ENCODE assay signal across 8 cellular contexts in the genomic region with DNA sequence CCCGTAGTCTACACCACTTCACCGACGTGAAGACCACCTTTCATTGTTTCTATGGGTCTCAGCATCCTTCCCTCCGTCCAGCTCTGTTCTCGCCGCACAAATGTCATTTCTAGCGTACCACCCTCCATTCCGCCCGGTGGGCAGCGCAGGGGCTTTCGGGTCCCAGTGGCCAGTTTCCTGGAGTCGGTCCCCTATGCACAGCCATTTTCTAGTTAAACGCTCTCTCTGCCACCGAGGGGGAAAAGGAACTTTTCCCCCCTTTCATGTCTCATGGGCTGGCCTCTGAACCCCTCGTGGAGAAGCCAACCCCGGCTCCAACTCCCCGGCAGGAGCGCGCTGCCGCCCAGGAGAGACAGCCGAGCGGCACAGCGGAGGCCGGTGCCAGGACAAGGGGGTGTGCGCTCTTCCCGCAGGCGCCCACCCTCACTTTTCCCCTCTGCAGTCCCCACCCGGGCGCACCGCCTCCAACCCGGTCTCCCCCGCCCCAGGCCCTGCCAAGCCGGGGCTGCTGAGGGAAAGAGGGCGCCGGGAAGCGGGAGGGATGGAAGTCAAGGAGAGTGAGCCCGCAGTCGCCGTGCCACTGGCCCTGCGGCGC. TPM values are rescaled to one million over a fixed set of nuclear protein-coding genes. Genes with fewer than 3 reads are reported as not detected.
DNase-seq lines count a peak whose midpoint lies in the region; TF ChIP-seq lines count a peak whose summit lies in the region.

No MANE protein-coding gene starts in this region.

- H3K9ac ChIP-seq in neural cell (ENCODE audit: low read length), result peak overlapping the region; percentile 83

- no peak for TF ChIP-seq CTCF in HFFc6 (IDR thresholded peaks at IDR 0.05)
- no peak for TF ChIP-seq CTCF in epithelial cell of esophagus (IDR thresholded peaks at IDR 0.05; ENCODE audit: insufficient read depth, low read depth, low read length, missing control alignments)
- no peak for TF ChIP-seq CTCF in neural cell (IDR thresholded peaks at IDR 0.05; ENCODE audit: poor library complexity, severe bottlenecking)

- H2AFZ ChIP-seq in neural cell (ENCODE audit: low read depth, low read length), result peak overlapping the region; percentile 4

- H3K36me3 Mint-ChIP-seq in HFFc6 (ENCODE audit: low read depth), result 0 out of 2 replicates have a peak, but pooled peaks cover 6% of the 10 kb centered on the region

- peak overlapping the region; percentile 97 for H3K4me3 Mint-ChIP-seq in HFFc6

- no peaks in the 10 kb centered on the region for H3F3A ChIP-seq in neural cell (ENCODE audit: insufficient read depth, low read length, poor library complexity, severe bottlenecking)

- H3K9me3 Mint-ChIP-seq in HFFc6, result no peaks in the 10 kb centered on the region

- no peaks in the 10 kb centered on the region for H3K27me3 Mint-ChIP-seq in HFFc6 (ENCODE audit: insufficient read depth)

- TF ChIP-seq EP300 in neural cell (conservative IDR thresholded peaks at IDR 0.05; ENCODE audit: poor library complexity, severe bottlenecking), result no peak

- DNase-seq in DMS 273 (lab: John Stamatoyannopoulos, UW; ENCODE audit: unreplicated experiment) (peak; percentile 69), DMS 273 treated with DMSO at 0.1 percent for 48 hours (lab: John Stamatoyannopoulos, UW) (no peak), HFFc6 (no peak), epithelial cell of esophagus (ENCODE audit: low read depth) (peak; percentile 31), NOMO-1 (lab: John Stamatoyannopoulos, UW; ENCODE audit: unreplicated experiment in 2 of 2) (no peak), inferior parietal cortex (ENCODE audit: extremely low spot score) (no peak)

- H3K4me3 ChIP-seq in epithelial cell of esophagus (ENCODE audit: low read length) (peak overlapping the region; percentile 90), neural cell (ENCODE audit: low read length) (peak overlapping the region; percentile 72)

- H3K9me3 ChIP-seq in neural cell (ENCODE audit: low read length), result no peaks in the 10 kb centered on the region

- H3K27ac ChIP-seq in neural cell (ENCODE audit: low read length), result peak overlapping the region; percentile 79

- H4K20me1 ChIP-seq in neural cell (ENCODE audit: insufficient read depth), result no peaks in the 10 kb centered on the region

- peak overlapping the region; percentile 10 for H3K4me2 ChIP-seq in neural cell (ENCODE audit: low read length)

- TF ChIP-seq RAD21 in neural cell (conservative IDR thresholded peaks at IDR 0.05), result peak; percentile 5

- H3K36me3 ChIP-seq in neural cell (ENCODE audit: insufficient read depth, low read length), result no peaks in the 10 kb centered on the region

- H3K27me3 ChIP-seq in neural cell (ENCODE audit: insufficient read depth, low read depth, low read length), result no peaks in the 10 kb centered on the region

- peaks cover 10% of the 10 kb centered on the region for H3K79me2 ChIP-seq in neural cell (replicated peaks; ENCODE audit: insufficient read depth, low read length)

- peak overlapping the region; percentile 74 for H3K27ac Mint-ChIP-seq in HFFc6

- H3K9me2 ChIP-seq in neural cell (ENCODE audit: insufficient read depth, low read length), result no peaks in the 10 kb centered on the region

- H3K4me1 Mint-ChIP-seq in HFFc6 (ENCODE audit: low read depth), result peaks cover 58% of the 10 kb centered on the region

TF ChIP-seq in PFSK-1, 5 proteins besides CTCF, POLR2A, EP300 and RAD21:
- TF ChIP-seq SIN3A (IDR thresholded peaks at IDR 0.05; ENCODE audit: borderline replicate concordance, insufficient read depth, low read length), result peak; percentile 42; the same call in 1 of the 2 replicates
- no peak for TF ChIP-seq POLR2AphosphoS5 (IDR thresholded peaks at IDR 0.05; ENCODE audit: low read depth, low read length)

TF ChIP-seq in neural cell, 6 proteins besides CTCF, POLR2A, EP300 and RAD21:
- TF ChIP-seq EZH2 (IDR thresholded peaks at IDR 0.05; ENCODE audit: borderline replicate concordance, insufficient read depth, low read length, poor library complexity, severe bottlenecking), result no peak
- TF ChIP-seq SMC3 (conservative IDR thresholded peaks at IDR 0.05; ENCODE audit: poor library complexity), result no peak
- TF ChIP-seq, protein P1, sequence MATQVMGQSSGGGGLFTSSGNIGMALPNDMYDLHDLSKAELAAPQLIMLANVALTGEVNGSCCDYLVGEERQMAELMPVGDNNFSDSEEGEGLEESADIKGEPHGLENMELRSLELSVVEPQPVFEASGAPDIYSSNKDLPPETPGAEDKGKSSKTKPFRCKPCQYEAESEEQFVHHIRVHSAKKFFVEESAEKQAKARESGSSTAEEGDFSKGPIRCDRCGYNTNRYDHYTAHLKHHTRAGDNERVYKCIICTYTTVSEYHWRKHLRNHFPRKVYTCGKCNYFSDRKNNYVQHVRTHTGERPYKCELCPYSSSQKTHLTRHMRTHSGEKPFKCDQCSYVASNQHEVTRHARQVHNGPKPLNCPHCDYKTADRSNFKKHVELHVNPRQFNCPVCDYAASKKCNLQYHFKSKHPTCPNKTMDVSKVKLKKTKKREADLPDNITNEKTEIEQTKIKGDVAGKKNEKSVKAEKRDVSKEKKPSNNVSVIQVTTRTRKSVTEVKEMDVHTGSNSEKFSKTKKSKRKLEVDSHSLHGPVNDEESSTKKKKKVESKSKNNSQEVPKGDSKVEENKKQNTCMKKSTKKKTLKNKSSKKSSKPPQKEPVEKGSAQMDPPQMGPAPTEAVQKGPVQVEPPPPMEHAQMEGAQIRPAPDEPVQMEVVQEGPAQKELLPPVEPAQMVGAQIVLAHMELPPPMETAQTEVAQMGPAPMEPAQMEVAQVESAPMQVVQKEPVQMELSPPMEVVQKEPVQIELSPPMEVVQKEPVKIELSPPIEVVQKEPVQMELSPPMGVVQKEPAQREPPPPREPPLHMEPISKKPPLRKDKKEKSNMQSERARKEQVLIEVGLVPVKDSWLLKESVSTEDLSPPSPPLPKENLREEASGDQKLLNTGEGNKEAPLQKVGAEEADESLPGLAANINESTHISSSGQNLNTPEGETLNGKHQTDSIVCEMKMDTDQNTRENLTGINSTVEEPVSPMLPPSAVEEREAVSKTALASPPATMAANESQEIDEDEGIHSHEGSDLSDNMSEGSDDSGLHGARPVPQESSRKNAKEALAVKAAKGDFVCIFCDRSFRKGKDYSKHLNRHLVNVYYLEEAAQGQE (IDR thresholded peaks at IDR 0.05; ENCODE audit: borderline replicate concordance), result no peak
- TF ChIP-seq MXI1 (conservative IDR thresholded peaks at IDR 0.05; ENCODE audit: poor library complexity, severe bottlenecking), result no peak
- peak; percentile 34 for TF ChIP-seq POLR2AphosphoS5 (IDR thresholded peaks at IDR 0.05)
- TF ChIP-seq TAF1 (IDR thresholded peaks at IDR 0.05; ENCODE audit: low read depth), result no peak

RNA-seq across cellular contexts. Expression of a gene that starts 0.7 kb away (rescaled TPM):
- total RNA-seq in HFFc6 (2021; fragmentation: NEBNext Ultra II Directional; extraction: Animal tissue kit (Norgen Biotek cat#: 25700)), result 10 to 100 TPM; 32.4 to 45.5 (median 35.8) TPM
- polyA plus RNA-seq in PFSK-1 (2012; ENCODE audit: insufficient read length, low read depth), result 26.6 TPM
- polyA plus RNA-seq in neural cell, result 41.9 and 54.9 TPM in 2 replicates
- polyA minus RNA-seq in neural cell, result 83.8 and 119 TPM in 2 replicates

RNA-seq across cellular contexts. Expression of a gene that starts 43.1 kb away (rescaled TPM):
- 100 to 1,000 TPM; 349 to 502 (median 461) TPM for total RNA-seq in HFFc6 (2021; fragmentation: NEBNext Ultra II Directional; extraction: Animal tissue kit (Norgen Biotek cat#: 25700))
- polyA plus RNA-seq in PFSK-1 (2012; ENCODE audit: insufficient read length, low read depth), result 20.1 TPM
- polyA plus RNA-seq in neural cell, result 5,099 and 5,212 TPM in 2 replicates
- polyA minus RNA-seq in neural cell, result 1,409 and 1,651 TPM in 2 replicates

Comparison
In these comparisons a context has a peak if more than half of its experiments do, and no peak if none do; other contexts are left out.
1. DNase-seq: peak in DMS 273 (single experiment) and epithelial cell of esophagus (single experiment); none in DMS 273 treated with DMSO at 0.1 percent for 48 hours (single experiment), HFFc6 (single experiment), NOMO-1 (0 of 2) and inferior parietal cortex (single experiment).